ENCODE assay signal across 20 cellular contexts in the genomic region with DNA sequence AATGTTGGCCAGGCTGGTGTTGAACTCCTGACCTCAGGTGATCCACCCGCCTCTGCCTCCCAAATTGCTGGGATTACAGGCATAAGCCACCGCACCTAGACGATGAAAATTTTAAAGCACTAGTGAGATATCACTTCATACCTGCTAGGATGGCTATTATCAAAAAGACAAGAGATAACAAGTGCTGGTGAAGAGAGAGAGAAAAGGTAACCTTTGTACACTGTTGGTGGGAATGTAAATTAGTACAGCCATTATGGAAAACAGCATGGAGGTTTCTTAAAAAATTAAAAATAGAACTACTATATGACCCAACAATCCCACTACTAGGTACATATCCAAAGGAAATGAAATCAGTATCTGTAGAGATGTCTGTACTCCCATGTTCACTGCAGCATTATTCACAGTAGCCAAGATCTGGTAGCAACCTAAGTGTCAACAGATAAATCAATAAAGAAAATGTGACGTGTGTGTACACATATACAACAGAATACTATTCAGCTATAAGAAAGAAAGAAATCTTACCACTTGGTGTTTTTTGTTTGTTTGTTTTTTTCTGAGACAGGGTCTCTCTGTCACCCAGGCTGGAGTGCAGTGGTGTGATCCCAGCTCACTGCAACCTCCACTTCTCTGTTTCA.
"Had no signal": no experiment of that assay in that cellular context is flagged by ENCODE, and none has a peak within 500 bp of the region (broad histone marks: within the 10 kb centered on the region; RNA-seq: fewer than 3 reads in every experiment).

No MANE protein-coding gene starts in this region.

- H3K36me3 ChIP-seq: uterus had no signal

- ATAC-seq: foreskin keratinocyte; left colon; mucosa of descending colon; naive thymus-derived CD8-positive, alpha-beta T cell had no signal

- H3K27me3 Mint-ChIP-seq: naive thymus-derived CD8-positive, alpha-beta T cell had no signal

- H3K9me3 Mint-ChIP-seq: endodermal cell; naive thymus-derived CD8-positive, alpha-beta T cell had no signal

- H3K4me1 Mint-ChIP-seq: endodermal cell had no signal

- H3K27ac ChIP-seq: foreskin keratinocyte, neutrophil, sigmoid colon, skin epidermis, suprapubic skin, thyroid gland, upper lobe of left lung, uterus had no signal

- H3K4me3 ChIP-seq: mucosa of descending colon, sigmoid colon, skin epidermis, suprapubic skin, thyroid gland, upper lobe of left lung, uterus had no signal

- FAIRE-seq: endothelial cell of umbilical vein, kidney had no signal

- H3K27ac Mint-ChIP-seq: endodermal cell had no signal

- H3K9me3 ChIP-seq: mucosa of descending colon, neutrophil, sigmoid colon, suprapubic skin, thyroid gland, upper lobe of left lung, uterus had no signal

- DNase-seq: dermis blood vessel endothelial cell; endodermal cell; erythroblast; foreskin keratinocyte; kidney; left colon; mammary epithelial cell; mucosa of descending colon; naive thymus-derived CD8-positive, alpha-beta T cell; sigmoid colon; stimulated activated CD4-positive, alpha-beta T cell treated with anti-CD3 and anti-CD28 coated beads, Interleukin-2, amount 100 ng/mL, for 24 hours; stimulated activated CD4-positive, alpha-beta T cell treated with anti-CD3 and anti-CD28 coated beads, Interleukin-4, amount 100 ng/mL, for 4 hours; stimulated activated naive CD4-positive, alpha-beta T cell; thyroid gland; upper lobe of left lung; uterus had no signal

- H3K4me3 Mint-ChIP-seq: endodermal cell had no signal
